Comparison of ENCODE assay signal across 18 cellular contexts in the genomic region with DNA sequence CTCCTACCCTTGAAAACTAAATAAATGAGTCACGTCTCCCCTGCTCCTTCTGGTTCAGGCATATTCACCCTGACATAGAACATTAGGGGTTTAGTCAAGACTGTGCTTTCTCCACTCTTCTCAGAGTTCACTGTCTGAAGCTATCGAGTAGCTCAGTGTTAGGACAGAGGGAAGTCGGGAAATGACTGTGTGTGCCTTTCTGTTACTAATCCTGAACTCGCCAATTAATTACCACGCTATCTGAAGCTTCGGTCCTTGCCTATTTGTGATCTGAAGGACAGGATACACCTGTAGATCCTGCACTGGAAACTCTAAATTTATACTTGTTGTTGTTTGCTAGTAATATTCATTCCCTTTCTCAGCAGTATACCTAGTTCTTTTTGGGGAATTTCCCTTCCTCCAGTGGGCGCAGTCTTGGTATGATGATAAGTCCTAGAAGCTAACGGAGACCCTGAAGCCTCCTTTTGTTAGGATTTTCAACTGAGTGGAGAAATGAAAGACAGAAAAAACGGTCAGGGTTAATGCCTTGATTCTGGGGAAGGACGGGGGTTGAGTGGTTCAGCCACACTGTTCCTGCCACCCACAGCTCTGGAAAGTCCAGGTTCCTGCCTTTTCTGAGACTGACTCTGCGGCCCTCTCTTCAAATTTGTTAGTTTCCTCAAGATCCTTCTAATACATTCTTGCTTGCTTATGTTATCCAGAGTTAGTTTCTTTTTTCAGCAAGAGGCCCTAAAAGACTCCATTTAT.
DNase-seq lines count a peak whose midpoint lies in the region; ATAC-seq and TF ChIP-seq lines count a peak whose summit lies in the region.
"Had no signal": no experiment of that assay in that cellular context is flagged by ENCODE, and none has a peak within 500 bp of the region (broad histone marks: within the 10 kb centered on the region; RNA-seq: fewer than 3 reads in every experiment).

No MANE protein-coding gene starts in this region.

- ATAC-seq in GM18867 (IDR thresholded peaks at IDR 0.05; ENCODE audit: unreplicated experiment), result peak; percentile 64
- peak; percentile 58 for ATAC-seq in HG02852 (IDR thresholded peaks at IDR 0.05; ENCODE audit: unreplicated experiment)
- ATAC-seq in lower lobe of right lung, result no peak
- ATAC-seq in GM21529 (IDR thresholded peaks at IDR 0.05; ENCODE audit: unreplicated experiment), result no peak
- no peak for ATAC-seq in HG03469 (IDR thresholded peaks at IDR 0.05; ENCODE audit: unreplicated experiment)

- intact Hi-C loops in lower lobe of right lung (cut with DNase I), result no loop called here

- H3K27ac ChIP-seq in iPS-18a (ENCODE audit: low read length) (no peak overlapping the region), lower lobe of right lung (no peak overlapping the region)
- H3K27ac ChIP-seq: BLaER1, SJSA1 had no signal

- DNase-seq in OCI-M1 (lab: John Stamatoyannopoulos, UW) (peak; percentile 13), lower lobe of right lung (no peak), SIG-M5 treated with dmso at 0.1 percent for 504 hours (lab: John Stamatoyannopoulos, UW; ENCODE audit: unreplicated experiment) (no peak)
- DNase-seq: CD4-positive, alpha-beta memory T cell; DMS153; GF-D8; NCI-H1105 treated with DMSO at 0.1 percent for 48 hours; NCI-H1694; NCI-H2081 treated with DMSO at 0.1 percent for 48 hours; NCI-H510A; NCI-H774 had no signal

- H3K4me3 ChIP-seq in iPS-18a (ENCODE audit: low read length) (peak overlapping the region; percentile 8), lower lobe of right lung (no peak overlapping the region)
- H3K4me3 ChIP-seq: BLaER1, SJSA1 had no signal

- H3K36me3 ChIP-seq in iPS-18a (ENCODE audit: control insufficient read depth, low read depth, low read length), result no peaks in the 10 kb centered on the region
- no peaks in the 10 kb centered on the region for H3K36me3 ChIP-seq in lower lobe of right lung
- H3K36me3 ChIP-seq: BLaER1, SJSA1 had no signal

- H3K9me3 ChIP-seq in iPS-18a (ENCODE audit: control insufficient read depth, low read depth, low read length) (no peaks in the 10 kb centered on the region), lower lobe of right lung (no peaks in the 10 kb centered on the region)
- H3K9me3 ChIP-seq: BLaER1, SJSA1 had no signal

- H3K9ac ChIP-seq in iPS-18a (ENCODE audit: low read length), result no peak overlapping the region
- H3K9ac ChIP-seq: BLaER1 had no signal

- H3K4me1 ChIP-seq in iPS-18a (ENCODE audit: control insufficient read depth, low read depth, low read length) (peaks cover 77% of the 10 kb centered on the region), lower lobe of right lung (no peaks in the 10 kb centered on the region)
- H3K4me1 ChIP-seq: BLaER1, SJSA1 had no signal

- H3K27me3 ChIP-seq in iPS-18a (ENCODE audit: control insufficient read depth, insufficient read depth, low read length), result peaks cover 73% of the 10 kb centered on the region
- H3K27me3 ChIP-seq in lower lobe of right lung (ENCODE audit: low read depth), result no peaks in the 10 kb centered on the region
- H3K27me3 ChIP-seq: BLaER1, SJSA1 had no signal

- no peak for TF ChIP-seq CTCF in lower lobe of right lung (IDR thresholded peaks at IDR 0.05)

Comparison
In these comparisons a context has a peak if more than half of its experiments do, and no peak if none do; other contexts are left out.
1. ATAC-seq: peak in GM18867 (single experiment) and HG02852 (single experiment); none in lower lobe of right lung (0 of 2), GM21529 (single experiment) and HG03469 (single experiment).